Comparison of ENCODE assay signal across 41 cellular contexts in genomic region chr1:230700132-230700531, GRCh38. TPM values are rescaled to one million over a fixed set of nuclear protein-coding genes. Genes with fewer than 3 reads are reported as not detected.
"Had no signal": no experiment of that assay in that cellular context is flagged by ENCODE, and none has a peak within 500 bp of the region (broad histone marks: within the 10 kb centered on the region; RNA-seq: fewer than 3 reads in every experiment).

No MANE protein-coding gene starts in this region.

- H3K4me3 Mint-ChIP-seq: activated naive CD4-positive, alpha-beta T cell treated with anti-CD3 and anti-CD28 coated beads for 36 hours; activated naive CD4-positive, alpha-beta T cell treated with anti-CD3 and anti-CD28 coated beads, Interleukin-2, amount 10 ng/mL, durations not matched to agents 7 days and 5 days; activated naive CD4-positive, alpha-beta T cell treated with anti-CD3 and anti-CD28 coated beads, Interleukin-2, amount 50 U/mL, for 24 hours; activated naive CD8-positive, alpha-beta T cell; activated naive CD8-positive, alpha-beta T cell treated with anti-CD3 and anti-CD28 coated beads for 36 hours; activated naive CD8-positive, alpha-beta T cell treated with anti-CD3 and anti-CD28 coated beads, Interleukin-2, amount 10 ng/mL, durations not matched to agents 7 days and 5 days; activated naive CD8-positive, alpha-beta T cell treated with anti-CD3 and anti-CD28 coated beads, Interleukin-2, amount 50 U/mL, for 24 hours; activated T-cell treated with anti-CD3 and anti-CD28 coated beads, Interleukin-2, amount 50 U/mL, for 24 hours; activated T-cell treated with anti-CD3 and anti-CD28 coated beads, Interleukin-2, amount 50 U/mL, for 4 hours; activated T-cell treated with anti-CD3 and anti-CD28 coated beads, Interleukin-2, amount 50 U/mL, for 72 hours; activated T-helper 1 cell treated with anti-CD3 and anti-CD28 coated beads, Interleukin-12 subunit alpha, Interleukin-12 subunit beta, Interleukin-2, Interleukin-4 antibody, amounts not matched to agents 30 ng/mL and 10 ng/mL and 1 ng/mL, durations not matched to agents 14 hours and 24 hours and 36 hours; activated T-helper 17 cell treated with anti-CD3 and anti-CD28 coated beads, Interleukin-2, amount 50 U/mL, for 72 hours; brain; central memory CD8-positive, alpha-beta T cell had no signal

- H3K4me1 Mint-ChIP-seq: activated naive CD4-positive, alpha-beta T cell treated with anti-CD3 and anti-CD28 coated beads, Interleukin-2, amount 10 ng/mL, durations not matched to agents 7 days and 5 days; activated naive CD4-positive, alpha-beta T cell treated with anti-CD3 and anti-CD28 coated beads, Interleukin-2, amount 50 U/mL, for 24 hours; activated naive CD8-positive, alpha-beta T cell treated with anti-CD3 and anti-CD28 coated beads for 36 hours; activated naive CD8-positive, alpha-beta T cell treated with anti-CD3 and anti-CD28 coated beads, Interleukin-2, amount 50 U/mL, for 24 hours; activated T-helper 17 cell treated with anti-CD3 and anti-CD28 coated beads, Interleukin-2, amount 50 U/mL, for 72 hours; central memory CD8-positive, alpha-beta T cell had no signal

- H3K9me3 Mint-ChIP-seq: activated naive CD4-positive, alpha-beta T cell treated with anti-CD3 and anti-CD28 coated beads for 36 hours; activated naive CD4-positive, alpha-beta T cell treated with anti-CD3 and anti-CD28 coated beads, Interleukin-2, amount 10 ng/mL, durations not matched to agents 7 days and 5 days; activated naive CD4-positive, alpha-beta T cell treated with anti-CD3 and anti-CD28 coated beads, Interleukin-2, amount 50 U/mL, for 24 hours; activated naive CD4-positive, alpha-beta T cell treated with anti-CD3 and anti-CD28 coated beads, Interleukin-2, amount 50 U/mL, for 72 hours; activated naive CD8-positive, alpha-beta T cell treated with anti-CD3 and anti-CD28 coated beads for 36 hours; activated naive CD8-positive, alpha-beta T cell treated with anti-CD3 and anti-CD28 coated beads, Interleukin-2, amount 10 ng/mL, durations not matched to agents 7 days and 5 days; activated naive CD8-positive, alpha-beta T cell treated with anti-CD3 and anti-CD28 coated beads, Interleukin-2, amount 50 U/mL, for 24 hours; activated T-cell treated with anti-CD3 and anti-CD28 coated beads, Interleukin-2, amount 50 U/mL, for 24 hours; activated T-cell treated with anti-CD3 and anti-CD28 coated beads, Interleukin-2, amount 50 U/mL, for 4 hours; activated T-cell treated with anti-CD3 and anti-CD28 coated beads, Interleukin-2, amount 50 U/mL, for 72 hours; activated T-helper 1 cell treated with anti-CD3 and anti-CD28 coated beads, Interleukin-12 subunit alpha, Interleukin-12 subunit beta, Interleukin-2, Interleukin-4 antibody, amounts not matched to agents 30 ng/mL and 10 ng/mL and 1 ng/mL, durations not matched to agents 14 hours and 24 hours and 36 hours; activated T-helper 17 cell treated with anti-CD3 and anti-CD28 coated beads, Interleukin-2, amount 50 U/mL, for 72 hours; activated T-helper 2 cell treated with anti-CD3 and anti-CD28 coated beads, Interferon-gamma antibody, Interleukin-2, Interleukin-4, amounts not matched to agents 10 μg/mL and 5 μg/mL and 100 μg/mL, durations not matched to agents 14 hours and 24 hours and 36 hours; brain; central memory CD8-positive, alpha-beta T cell had no signal

- H3K9me3 ChIP-seq: adrenal gland, ascending aorta, breast epithelium had no signal

- H3K27me3 ChIP-seq: adrenal gland, ascending aorta, brain microvascular endothelial cell, breast epithelium, cardiac muscle cell had no signal

- H3K27me3 Mint-ChIP-seq: activated naive CD8-positive, alpha-beta T cell treated with anti-CD3 and anti-CD28 coated beads, Interleukin-2, amount 50 U/mL, for 24 hours; activated T-cell treated with anti-CD3 and anti-CD28 coated beads, Interleukin-2, amount 50 U/mL, for 24 hours; activated T-helper 17 cell treated with anti-CD3 and anti-CD28 coated beads, Interleukin-2, amount 50 U/mL, for 72 hours; central memory CD8-positive, alpha-beta T cell had no signal

- H3K36me3 ChIP-seq: adrenal gland, ascending aorta, brain microvascular endothelial cell, breast epithelium, cardiac muscle cell had no signal

- FAIRE-seq: astrocyte, bronchial epithelial cell had no signal

- H3K36me3 Mint-ChIP-seq: activated naive CD4-positive, alpha-beta T cell treated with anti-CD3 and anti-CD28 coated beads, Interleukin-2, amount 10 ng/mL, durations not matched to agents 7 days and 5 days; activated naive CD4-positive, alpha-beta T cell treated with anti-CD3 and anti-CD28 coated beads, Interleukin-2, amount 50 U/mL, for 24 hours; activated naive CD4-positive, alpha-beta T cell treated with anti-CD3 and anti-CD28 coated beads, Interleukin-2, amount 50 U/mL, for 72 hours; activated naive CD8-positive, alpha-beta T cell; activated naive CD8-positive, alpha-beta T cell treated with anti-CD3 and anti-CD28 coated beads for 36 hours; activated naive CD8-positive, alpha-beta T cell treated with anti-CD3 and anti-CD28 coated beads, Interleukin-2, amount 10 ng/mL, durations not matched to agents 7 days and 5 days; brain had no signal

- DNase-seq: activated effector memory CD4-positive, alpha-beta T cell treated with anti-CD3 and anti-CD28 coated beads, Interleukin-2, amount 50 U/mL, for 16 hours; activated effector memory CD4-positive, alpha-beta T cell treated with Interleukin-2 at 50 U/mL for 16 hours; activated gamma-delta T cell; activated gamma-delta T cell treated with Interleukin-2 at 50 U/mL for 16 hours; activated naive CD4-positive, alpha-beta T cell; activated naive CD4-positive, alpha-beta T cell treated with anti-CD3 and anti-CD28 coated beads for 36 hours; activated naive CD4-positive, alpha-beta T cell treated with anti-CD3 and anti-CD28 coated beads, Interleukin-2, amount 10 ng/mL, durations not matched to agents 7 days and 5 days; activated naive CD4-positive, alpha-beta T cell treated with anti-CD3 and anti-CD28 coated beads, Interleukin-2, amount 50 U/mL, for 16 hours; activated naive CD4-positive, alpha-beta T cell treated with Interleukin-2 at 50 U/mL for 16 hours; activated naive CD8-positive, alpha-beta T cell treated with anti-CD3 and anti-CD28 coated beads for 36 hours; activated naive CD8-positive, alpha-beta T cell treated with anti-CD3 and anti-CD28 coated beads, Interleukin-2, amount 10 ng/mL, durations not matched to agents 7 days and 5 days; activated naive CD8-positive, alpha-beta T cell treated with anti-CD3 and anti-CD28 coated beads, Interleukin-2, amount 50 U/mL, for 24 hours; activated T-cell treated with anti-CD3 and anti-CD28 coated beads, Interleukin-2, amount 50 U/mL, for 1 hour; activated T-cell treated with anti-CD3 and anti-CD28 coated beads, Interleukin-2, amount 50 U/mL, for 24 hours; activated T-cell treated with anti-CD3 and anti-CD28 coated beads, Interleukin-2, amount 50 U/mL, for 4 hours; activated T-cell treated with anti-CD3 and anti-CD28 coated beads, Interleukin-2, amount 50 U/mL, for 48 hours; activated T-cell treated with anti-CD3 and anti-CD28 coated beads, Interleukin-2, amount 50 U/mL, for 72 hours; adrenal gland; amniotic stem cell; amygdala; anterior cingulate cortex; aorta; brain microvascular endothelial cell; caudate nucleus; central memory CD4-positive, alpha-beta T cell; cerebellar nuclear complex had no signal

- H3K27ac Mint-ChIP-seq: activated naive CD4-positive, alpha-beta T cell treated with anti-CD3 and anti-CD28 coated beads for 36 hours; activated naive CD4-positive, alpha-beta T cell treated with anti-CD3 and anti-CD28 coated beads, Interleukin-2, amount 10 ng/mL, durations not matched to agents 7 days and 5 days; activated naive CD4-positive, alpha-beta T cell treated with anti-CD3 and anti-CD28 coated beads, Interleukin-2, amount 50 U/mL, for 24 hours; activated naive CD4-positive, alpha-beta T cell treated with anti-CD3 and anti-CD28 coated beads, Interleukin-2, amount 50 U/mL, for 72 hours; activated naive CD8-positive, alpha-beta T cell; activated naive CD8-positive, alpha-beta T cell treated with anti-CD3 and anti-CD28 coated beads for 36 hours; activated naive CD8-positive, alpha-beta T cell treated with anti-CD3 and anti-CD28 coated beads, Interleukin-2, amount 10 ng/mL, durations not matched to agents 7 days and 5 days; activated naive CD8-positive, alpha-beta T cell treated with anti-CD3 and anti-CD28 coated beads, Interleukin-2, amount 50 U/mL, for 24 hours; activated T-cell treated with anti-CD3 and anti-CD28 coated beads, Interleukin-2, amount 50 U/mL, for 24 hours; activated T-cell treated with anti-CD3 and anti-CD28 coated beads, Interleukin-2, amount 50 U/mL, for 72 hours; activated T-helper 1 cell treated with anti-CD3 and anti-CD28 coated beads, Interleukin-12 subunit alpha, Interleukin-12 subunit beta, Interleukin-2, Interleukin-4 antibody, amounts not matched to agents 30 ng/mL and 10 ng/mL and 1 ng/mL, durations not matched to agents 14 hours and 24 hours and 36 hours; activated T-helper 2 cell treated with anti-CD3 and anti-CD28 coated beads, Interferon-gamma antibody, Interleukin-2, Interleukin-4, amounts not matched to agents 10 μg/mL and 5 μg/mL and 100 μg/mL, durations not matched to agents 14 hours and 24 hours and 36 hours; brain had no signal

- H3K27ac ChIP-seq: adrenal gland, ascending aorta, brain microvascular endothelial cell, breast epithelium, cardiac muscle cell had no signal

- H3K4me1 ChIP-seq: adrenal gland, ascending aorta, breast epithelium had no signal

- ATAC-seq: activated naive CD4-positive, alpha-beta T cell treated with anti-CD3 and anti-CD28 coated beads, Interleukin-2, amount 50 U/mL, for 72 hours; activated naive CD8-positive, alpha-beta T cell treated with anti-CD3 and anti-CD28 coated beads, Interleukin-2, amount 50 U/mL, for 24 hours; activated T-cell treated with anti-CD3 and anti-CD28 coated beads, Interleukin-2, amount 50 U/mL, for 4 hours; activated T-cell treated with anti-CD3 and anti-CD28 coated beads, Interleukin-2, amount 50 U/mL, for 72 hours; activated T-helper 17 cell treated with anti-CD3 and anti-CD28 coated beads, Interleukin-2, amount 50 U/mL, for 72 hours had no signal

- H3K4me3 ChIP-seq: adrenal gland, ascending aorta, breast epithelium, cardiac muscle cell had no signal

RNA-seq across cellular contexts. Expression of gene AGT, which starts 13.8 kb away (rescaled TPM):
- total RNA-seq: activated naive CD4-positive, alpha-beta T cell treated with anti-CD3 and anti-CD28 coated beads for 36 hours; activated naive CD4-positive, alpha-beta T cell treated with anti-CD3 and anti-CD28 coated beads, Interleukin-2, amount 50 U/mL, for 72 hours; activated naive CD8-positive, alpha-beta T cell treated with anti-CD3 and anti-CD28 coated beads for 36 hours; activated naive CD8-positive, alpha-beta T cell treated with anti-CD3 and anti-CD28 coated beads, Interleukin-2, amount 10 ng/mL, durations not matched to agents 7 days and 5 days; activated T-cell treated with anti-CD3 and anti-CD28 coated beads, Interleukin-2, amount 50 U/mL, for 72 hours; activated T-helper 1 cell treated with anti-CD3 and anti-CD28 coated beads, Interleukin-12 subunit alpha, Interleukin-12 subunit beta, Interleukin-2, Interleukin-4 antibody, amounts not matched to agents 30 ng/mL and 10 ng/mL and 1 ng/mL, durations not matched to agents 14 hours and 24 hours and 36 hours; activated T-helper 17 cell treated with anti-CD3 and anti-CD28 coated beads, Interleukin-2, amount 50 U/mL, for 72 hours; activated T-helper 2 cell treated with anti-CD3 and anti-CD28 coated beads, Interferon-gamma antibody, Interleukin-2, Interleukin-4, amounts not matched to agents 10 μg/mL and 5 μg/mL and 100 μg/mL, durations not matched to agents 14 hours and 24 hours and 36 hours had no signal

RNA-seq across cellular contexts. Expression of gene CAPN9, which starts 47.1 kb away (rescaled TPM):
- total RNA-seq: activated naive CD4-positive, alpha-beta T cell treated with anti-CD3 and anti-CD28 coated beads for 36 hours; activated naive CD4-positive, alpha-beta T cell treated with anti-CD3 and anti-CD28 coated beads, Interleukin-2, amount 50 U/mL, for 72 hours; activated naive CD8-positive, alpha-beta T cell treated with anti-CD3 and anti-CD28 coated beads for 36 hours; activated naive CD8-positive, alpha-beta T cell treated with anti-CD3 and anti-CD28 coated beads, Interleukin-2, amount 10 ng/mL, durations not matched to agents 7 days and 5 days; activated T-cell treated with anti-CD3 and anti-CD28 coated beads, Interleukin-2, amount 50 U/mL, for 4 hours; activated T-cell treated with anti-CD3 and anti-CD28 coated beads, Interleukin-2, amount 50 U/mL, for 72 hours; activated T-helper 1 cell treated with anti-CD3 and anti-CD28 coated beads, Interleukin-12 subunit alpha, Interleukin-12 subunit beta, Interleukin-2, Interleukin-4 antibody, amounts not matched to agents 30 ng/mL and 10 ng/mL and 1 ng/mL, durations not matched to agents 14 hours and 24 hours and 36 hours; activated T-helper 17 cell treated with anti-CD3 and anti-CD28 coated beads, Interleukin-2, amount 50 U/mL, for 72 hours; activated T-helper 2 cell treated with anti-CD3 and anti-CD28 coated beads, Interferon-gamma antibody, Interleukin-2, Interleukin-4, amounts not matched to agents 10 μg/mL and 5 μg/mL and 100 μg/mL, durations not matched to agents 14 hours and 24 hours and 36 hours; aorta; ascending aorta; astrocyte; bronchial epithelial cell; cerebellum; chondrocyte had no signal
